ENCODE assay signal across 32 cellular contexts in genomic region chr11:56716379-56716854, GRCh38. TPM values are rescaled to one million over a fixed set of nuclear protein-coding genes. Genes with fewer than 3 reads are reported as not detected.
DNase-seq lines count a peak whose midpoint lies in the region; ATAC-seq, FAIRE-seq and TF ChIP-seq lines count a peak whose summit lies in the region.
"Had no signal": no experiment of that assay in that cellular context is flagged by ENCODE, and none has a peak within 500 bp of the region (broad histone marks: within the 10 kb centered on the region; RNA-seq: fewer than 3 reads in every experiment).

No MANE protein-coding gene starts in this region.

- no peak overlapping the region for H2AFZ ChIP-seq in Loucy (ENCODE audit: low read length)

- no peak overlapping the region for H3K27ac Mint-ChIP-seq in stimulated activated naive CD8-positive, alpha-beta T cell treated with anti-CD3 and anti-CD28 coated beads, Interleukin-15, amount 100 ng/mL, for 72 hours
- H3K27ac Mint-ChIP-seq in HFFc6, result no peak overlapping the region
- H3K27ac Mint-ChIP-seq: dendritic cell treated with granulocyte-macrophage colony-stimulating factor and Interleukin-4, amounts not matched to agents 40 ng/mL and 50 ng/mL, for 4 days; naive thymus-derived CD8-positive, alpha-beta T cell had no signal

- ATAC-seq in stimulated activated naive CD8-positive, alpha-beta T cell treated with anti-CD3 and anti-CD28 coated beads, Interleukin-15, amount 100 ng/mL, for 72 hours, result peak; percentile 55
- no peak for ATAC-seq in stimulated activated naive CD8-positive, alpha-beta T cell treated with anti-CD3 and anti-CD28 coated beads, Interleukin-15, Interleukin-2, amounts not matched to agents 100 U/mL and 50 U/mL, for 24 hours
- ATAC-seq: activated T-cell treated with anti-CD3 and anti-CD28 coated beads, Interleukin-2, amount 50 U/mL, for 4 hours; heart right ventricle; HepG2; left lobe of liver; naive thymus-derived CD8-positive, alpha-beta T cell; Right ventricle myocardium inferior had no signal

- no peaks in the 10 kb centered on the region for H3K4me1 ChIP-seq in Loucy (ENCODE audit: insufficient read depth, low read length, poor library complexity, severe bottlenecking)
- H3K4me1 ChIP-seq: Caco-2, heart right ventricle, right atrium auricular region, stomach had no signal

- peaks cover 13 to 21% of the 10 kb centered on the region in 2 donors for H3K9me3 Mint-ChIP-seq in stimulated activated naive CD8-positive, alpha-beta T cell treated with anti-CD3 and anti-CD28 coated beads, Interleukin-15, amount 100 ng/mL, for 72 hours
- peaks cover 38% of the 10 kb centered on the region for H3K9me3 Mint-ChIP-seq in HFFc6

- H3K36me3 Mint-ChIP-seq in HFFc6 (ENCODE audit: low read depth), result no peaks in the 10 kb centered on the region
- H3K36me3 Mint-ChIP-seq: naive thymus-derived CD8-positive, alpha-beta T cell had no signal

- H3K27me3 Mint-ChIP-seq in stimulated activated naive CD8-positive, alpha-beta T cell treated with anti-CD3 and anti-CD28 coated beads, Interleukin-15, amount 100 ng/mL, for 72 hours, result no peaks in the 10 kb centered on the region
- H3K27me3 Mint-ChIP-seq in HFFc6 (ENCODE audit: insufficient read depth), result no peaks in the 10 kb centered on the region; the same call in 1 of the 2 replicates
- H3K27me3 Mint-ChIP-seq: dendritic cell treated with granulocyte-macrophage colony-stimulating factor and Interleukin-4, amounts not matched to agents 40 ng/mL and 50 ng/mL, for 4 days; naive thymus-derived CD8-positive, alpha-beta T cell had no signal

- peak overlapping the region; percentile 6 for H3K4me3 ChIP-seq in Loucy (ENCODE audit: low read length, poor library complexity, severe bottlenecking)
- H3K4me3 ChIP-seq in bronchial epithelial cell (ENCODE audit: low read depth, low read length), result no peak overlapping the region
- H3K4me3 ChIP-seq: heart right ventricle, right atrium auricular region, stomach had no signal

- no peaks in the 10 kb centered on the region for H3K9me3 ChIP-seq in Loucy (ENCODE audit: insufficient read depth, low read depth, low read length)
- H3K9me3 ChIP-seq: Caco-2, heart right ventricle, right atrium auricular region had no signal

- H3K4me2 ChIP-seq in Loucy (ENCODE audit: low read depth, low read length, poor library complexity, severe bottlenecking), result peak overlapping the region; percentile 37

- no peak overlapping the region for H3K9ac ChIP-seq in Loucy (ENCODE audit: low read depth, low read length, poor library complexity, severe bottlenecking)

- no peaks in the 10 kb centered on the region for H3F3A ChIP-seq in Loucy (ENCODE audit: low read depth)

- H3K79me2 ChIP-seq in Loucy (ENCODE audit: insufficient read depth, low read length), result no peaks in the 10 kb centered on the region

- no peak for TF ChIP-seq CTCF in Loucy (conservative IDR thresholded peaks at IDR 0.05; ENCODE audit: low read length)
- TF ChIP-seq CTCF in bronchial epithelial cell (IDR thresholded peaks at IDR 0.05; ENCODE audit: insufficient read depth, low read length, severe bottlenecking), result no peak
- no peak for TF ChIP-seq CTCF in HFFc6 (IDR thresholded peaks at IDR 0.05)

- no peak overlapping the region for H3K4me3 Mint-ChIP-seq in stimulated activated naive CD8-positive, alpha-beta T cell treated with anti-CD3 and anti-CD28 coated beads, Interleukin-15, amount 100 ng/mL, for 72 hours
- H3K4me3 Mint-ChIP-seq in HFFc6, result no peak overlapping the region
- H3K4me3 Mint-ChIP-seq: activated T-cell treated with anti-CD3 and anti-CD28 coated beads, Interleukin-2, amount 50 U/mL, for 4 hours; dendritic cell treated with granulocyte-macrophage colony-stimulating factor and Interleukin-4, amounts not matched to agents 40 ng/mL and 50 ng/mL, for 4 days; naive thymus-derived CD8-positive, alpha-beta T cell had no signal

- no peaks in the 10 kb centered on the region for H3K9me2 ChIP-seq in Loucy (replicated peaks; ENCODE audit: low read depth, low read length)

- no peak for DNase-seq in stimulated activated naive CD8-positive, alpha-beta T cell treated with anti-CD3 and anti-CD28 coated beads, Interleukin-15, amount 100 ng/mL, for 72 hours
- no peak for DNase-seq in stimulated activated naive CD8-positive, alpha-beta T cell treated with anti-CD3 and anti-CD28 coated beads, Interleukin-15, Interleukin-2, amounts not matched to agents 100 U/mL and 50 U/mL, for 24 hours
- DNase-seq in bronchial epithelial cell (ENCODE audit: low read depth) (peak; percentile 75), CD1c-positive myeloid dendritic cell (ENCODE audit: extremely low spot score) (no peak), C1 segment of cervical spinal cord (lab: John Stamatoyannopoulos, UW) (no peak), HFFc6 (no peak)
- no peak for DNase-seq in activated T-cell treated with anti-CD3 and anti-CD28 coated beads, Interleukin-2, amount 50 U/mL, for 1 hour
- DNase-seq: activated CD4-positive, CD25-positive, alpha-beta regulatory T cell treated with anti-CD3 and anti-CD28 coated beads, Interleukin-2, amount 50 U/mL, for 72 hours; activated CD8-positive, alpha-beta memory T cell treated with anti-CD3 and anti-CD28 coated beads for 24 hours; activated naive CD4-positive, alpha-beta T cell treated with Interleukin-2 at 50 U/mL for 16 hours; activated T-cell treated with anti-CD3 and anti-CD28 coated beads, Interleukin-2, amount 50 U/mL, for 4 hours; amygdala; Caco-2; heart right ventricle; naive thymus-derived CD8-positive, alpha-beta T cell; NCI-H2081 treated with DMSO at 0.1 percent for 48 hours; NCI-H510A treated with DMSO at 0.1 percent for 48 hours; stimulated activated CD4-positive, alpha-beta T cell treated with anti-CD3 and anti-CD28 coated beads, Interleukin-12 subunit alpha, Interleukin-12 subunit beta, amount 100 ng/mL, for 4 hours; stimulated activated CD4-positive, alpha-beta T cell treated with anti-CD3 and anti-CD28 coated beads, Interleukin-4, amount 100 ng/mL, for 4 hours; stomach; SW 1271; trophoblast cell had no signal

- no peaks in the 10 kb centered on the region for H3K36me3 ChIP-seq in Loucy (ENCODE audit: insufficient read depth, low read length)
- H3K36me3 ChIP-seq in bronchial epithelial cell (ENCODE audit: control insufficient read depth, insufficient read depth, low read length), result no peaks in the 10 kb centered on the region
- H3K36me3 ChIP-seq: heart right ventricle, right atrium auricular region, stomach had no signal

- no peak for FAIRE-seq in bronchial epithelial cell (lab: Jason Lieb, UNC)
- FAIRE-seq: HepG2 had no signal

- H3K27me3 ChIP-seq in Loucy (ENCODE audit: insufficient read depth, low read length, poor library complexity, severe bottlenecking) (no peaks in the 10 kb centered on the region), bronchial epithelial cell (ENCODE audit: control insufficient read depth, insufficient read depth, low read length) (no peaks in the 10 kb centered on the region)
- H3K27me3 ChIP-seq: heart right ventricle, right atrium auricular region, stomach had no signal

- no peaks in the 10 kb centered on the region for H3K4me1 Mint-ChIP-seq in stimulated activated naive CD8-positive, alpha-beta T cell treated with anti-CD3 and anti-CD28 coated beads, Interleukin-15, amount 100 ng/mL, for 72 hours
- no peaks in the 10 kb centered on the region for H3K4me1 Mint-ChIP-seq in HFFc6 (ENCODE audit: low read depth)
- H3K4me1 Mint-ChIP-seq: naive thymus-derived CD8-positive, alpha-beta T cell had no signal

- H4K20me1 ChIP-seq in Loucy (ENCODE audit: insufficient read depth, low read length, poor library complexity, severe bottlenecking), result no peaks in the 10 kb centered on the region

RNA-seq across cellular contexts. Expression of gene OR9G1, which starts 17.5 kb away (rescaled TPM):
- not detected in 2 replicates for total RNA-seq in bronchial epithelial cell
- total RNA-seq in HFFc6 (2021; fragmentation: NEBNext Ultra II Directional; extraction: Animal tissue kit (Norgen Biotek cat#: 25700)), result not detected
- total RNA-seq: A673; activated T-cell treated with anti-CD3 and anti-CD28 coated beads, Interleukin-2, amount 50 U/mL, for 4 hours; Caco-2; cardiac septum; Daoy; heart right ventricle; HepG2; left lobe of liver; naive thymus-derived CD8-positive, alpha-beta T cell; osteoblast; right atrium auricular region; Right ventricle myocardium inferior; stomach had no signal

RNA-seq across cellular contexts. Expression of gene OR9G4, which starts 32.1 kb away (rescaled TPM):
- not detected in 2 replicates for total RNA-seq in bronchial epithelial cell
- total RNA-seq in HFFc6 (2021; fragmentation: NEBNext Ultra II Directional; extraction: Animal tissue kit (Norgen Biotek cat#: 25700)), result not detected
- total RNA-seq: A673; activated T-cell treated with anti-CD3 and anti-CD28 coated beads, Interleukin-2, amount 50 U/mL, for 4 hours; Caco-2; cardiac septum; Daoy; heart right ventricle; HepG2; left lobe of liver; naive thymus-derived CD8-positive, alpha-beta T cell; osteoblast; right atrium auricular region; Right ventricle myocardium inferior; stomach had no signal

RNA-seq across cellular contexts. Expression of gene OR5AR1, which starts 52.9 kb away (rescaled TPM):
- not detected in 2 replicates for total RNA-seq in bronchial epithelial cell
- total RNA-seq in HFFc6 (2021; fragmentation: NEBNext Ultra II Directional; extraction: Animal tissue kit (Norgen Biotek cat#: 25700)), result not detected
- total RNA-seq: A673; activated T-cell treated with anti-CD3 and anti-CD28 coated beads, Interleukin-2, amount 50 U/mL, for 4 hours; Caco-2; cardiac septum; Daoy; heart right ventricle; HepG2; left lobe of liver; naive thymus-derived CD8-positive, alpha-beta T cell; osteoblast; right atrium auricular region; Right ventricle myocardium inferior; stomach had no signal
